In genomic region chr12:54100588-54100987, GRCh38 we compare ENCODE assay signal across 3 cellular contexts.
TF ChIP-seq lines count a peak whose summit lies in the region.
"Not testable (repeated sequence)": the region's sequence is repeated elsewhere in the genome, so short reads cannot be mapped to it uniquely, and the experiment has no call there.

No MANE protein-coding gene starts in this region.

TF ChIP-seq in GM12878, 131 proteins besides CTCF, POLR2A, EP300 and RAD21:
- TF ChIP-seq RAD51 (IDR thresholded peaks at IDR 0.05), result peak; percentile 38; the same call in 1 of the 2 replicates

TF ChIP-seq in K562, 482 proteins besides CTCF, POLR2A, EP300 and RAD21:
- TF ChIP-seq RAD51 (IDR thresholded peaks at IDR 0.05; ENCODE audit: borderline replicate concordance, low read depth) (peak; percentile 73), TFE3 (CRISPR knock-in tag; IDR thresholded peaks at IDR 0.05) (peak; percentile 81), TOE1 (IDR thresholded peaks at IDR 0.05; ENCODE audit: borderline replicate concordance) (peak; percentile 66; the same call in 1 of the 2 replicates), CBFA2T2 (conservative IDR thresholded peaks at IDR 0.05) (peak; percentile 25)
- TF ChIP-seq TOE1 (CRISPR knock-in tag; IDR thresholded peaks at IDR 0.05; ENCODE audit: borderline replicate concordance, low read depth), result not testable (repeated sequence)

TF ChIP-seq in HepG2, 621 proteins besides CTCF, POLR2A, EP300 and RAD21:
- peak; percentile 52; the same call in 1 of the 2 replicates for TF ChIP-seq RAD51 (IDR thresholded peaks at IDR 0.05; ENCODE audit: borderline replicate concordance)
